In genomic region chr4:6452897-6453687, GRCh38 we compare ENCODE assay signal across 26 cellular contexts. TPM values are rescaled to one million over a fixed set of nuclear protein-coding genes. Genes with fewer than 3 reads are reported as not detected.
DNase-seq lines count a peak whose midpoint lies in the region; ATAC-seq, FAIRE-seq and TF ChIP-seq lines count a peak whose summit lies in the region.
"Had no signal": no experiment of that assay in that cellular context is flagged by ENCODE, and none has a peak within 500 bp of the region (broad histone marks: within the 10 kb centered on the region; RNA-seq: fewer than 3 reads in every experiment).

No MANE protein-coding gene starts in this region.

- H4K20me1 ChIP-seq in K562 (replicated peaks; ENCODE audit: control insufficient read depth, insufficient read depth, low read length) (peaks cover 14% of the 10 kb centered on the region; the same call in 1 of the 2 replicates), osteoblast (ENCODE audit: insufficient read depth, low read length) (no peaks in the 10 kb centered on the region)

- no peak overlapping the region for H3K4me3 Mint-ChIP-seq in type B pancreatic cell
- H3K4me3 Mint-ChIP-seq: CD14-positive monocyte; CD8-positive, alpha-beta memory T cell; HFFc6 had no signal

- H3K4me2 ChIP-seq in K562 (ENCODE audit: insufficient read depth, low read length): no peak overlapping the region
- no peak overlapping the region for H3K4me2 ChIP-seq in osteoblast (ENCODE audit: insufficient read depth, low read length)

- H3K79me2 ChIP-seq in K562 (ENCODE audit: control insufficient read depth, insufficient read depth, low read length) (no peaks in the 10 kb centered on the region), osteoblast (ENCODE audit: insufficient read depth, low read length) (no peaks in the 10 kb centered on the region)

- no peak for TF ChIP-seq POLR2A in K562 (conservative IDR thresholded peaks at IDR 0.05)

- H3K4me3 ChIP-seq in K562 (no peak overlapping the region), osteoblast (ENCODE audit: insufficient read depth, low read length) (no peak overlapping the region)
- H3K4me3 ChIP-seq: GM23248, HAP-1, MG63 had no signal

- H3K27ac ChIP-seq in K562 (ENCODE audit: extremely low read depth, low read depth, low read length) (no peak overlapping the region), osteoblast (ENCODE audit: low read depth, low read length) (no peak overlapping the region)
- H3K27ac ChIP-seq: GM23248, RWPE1 had no signal

- peaks cover 37% of the 10 kb centered on the region for H3K27me3 Mint-ChIP-seq in type B pancreatic cell

- intact Hi-C loops in K562 (cut with micrococcal nuclease): no loop called here

- H3K27me3 ChIP-seq in K562 (ENCODE audit: control insufficient read depth in 2 of 2, insufficient read depth in 2 of 2, low read length in 2 of 2) (peaks cover 21 to 65% of the 10 kb centered on the region in 2 experiments; a peak in 4 of 5 replicates), osteoblast (ENCODE audit: insufficient read depth, low read length) (peaks cover 6% of the 10 kb centered on the region)
- H3K27me3 ChIP-seq: BE2C, MG63 had no signal

- H3K36me3 ChIP-seq in K562 (ENCODE audit: control insufficient read depth, insufficient read depth, low read length) (no peaks in the 10 kb centered on the region), osteoblast (ENCODE audit: insufficient read depth, low read length) (no peaks in the 10 kb centered on the region)
- H3K36me3 ChIP-seq: BE2C, HAP-1, MG63 had no signal

- H3K4me1 ChIP-seq in K562 (replicated peaks in 1 of 2; ENCODE audit: control insufficient read depth in 2 of 2, insufficient read depth in 2 of 2, low read length in 2 of 2) (no peaks in the 10 kb centered on the region), osteoblast (ENCODE audit: insufficient read depth, low read length) (no peaks in the 10 kb centered on the region)
- H3K4me1 ChIP-seq: BE2C, HAP-1 had no signal

- no peak for TF ChIP-seq EP300 in K562 (IDR thresholded peaks at IDR 0.05; ENCODE audit: low read length)

- H3K9me1 ChIP-seq in K562 (ENCODE audit: control insufficient read depth, insufficient read depth, low read length): peaks cover 2% of the 10 kb centered on the region

- WGBS in K562 (ENCODE audit: insufficient coverage, low coverage, missing lambda C conversion rate): 1% methylated on average over 18 of the region's 20 CpGs

- POLR2A ChIA-PET in K562 (lab: Yijun Ruan, JAX): no interaction called here

- H3K36me3 Mint-ChIP-seq in type B pancreatic cell: peaks cover 3% of the 10 kb centered on the region
- H3K36me3 Mint-ChIP-seq: CD14-positive monocyte; CD8-positive, alpha-beta memory T cell had no signal

- FAIRE-seq in K562 (lab: Jason Lieb, UNC): no peak
- FAIRE-seq: G401.6 had no signal

- H3K27ac Mint-ChIP-seq in type B pancreatic cell: no peak overlapping the region
- H3K27ac Mint-ChIP-seq: CD14-positive monocyte; CD8-positive, alpha-beta memory T cell; HFFc6 had no signal

- CTCF ChIA-PET in K562 (lab: Yijun Ruan, JAX; ENCODE audit: low intra/inter-chr PET ratio): no interaction called here

- H3K9me3 ChIP-seq in K562 (replicated peaks; ENCODE audit: control insufficient read depth, insufficient read depth, low read depth, low read length) (no peaks in the 10 kb centered on the region), osteoblast (ENCODE audit: low read depth, low read length) (no peaks in the 10 kb centered on the region)
- H3K9me3 ChIP-seq: BE2C, HAP-1, MG63 had no signal

- H2AFZ ChIP-seq in K562 (ENCODE audit: low read depth, low read length) (no peak overlapping the region), osteoblast (ENCODE audit: low read length) (no peak overlapping the region)
- H2AFZ ChIP-seq: GM23248 had no signal

- no peak overlapping the region for H3K9ac ChIP-seq in K562 (ENCODE audit: insufficient read depth in 1 of 2, low read depth in 2 of 2, low read length in 2 of 2)
- H3K9ac ChIP-seq: GM23248 had no signal

- TF ChIP-seq CTCF in K562 (IDR thresholded peaks at IDR 0.05 in 2 of 3, conservative IDR thresholded peaks at IDR 0.05 in 1 of 3; ENCODE audit: insufficient read depth in 2 of 3, low read depth in 1 of 3, low read length in 3 of 3): no peak
- no peak for TF ChIP-seq CTCF in osteoblast (IDR thresholded peaks at IDR 0.05; ENCODE audit: extremely low read depth, low read depth, low read length)
- TF ChIP-seq CTCF in type B pancreatic cell (conservative IDR thresholded peaks at IDR 0.05): no peak

- no peaks in the 10 kb centered on the region for H3K4me1 Mint-ChIP-seq in type B pancreatic cell (ENCODE audit: unreplicated experiment)
- H3K4me1 Mint-ChIP-seq: CD14-positive monocyte; CD8-positive, alpha-beta memory T cell had no signal

- no TSS peak for BruUV-seq in K562 (replicated peaks; lab: Mats Ljungman, UMichigan)

- in situ Hi-C loops in K562 (cut with MboI): no loop called here

- ATAC-seq in K562: no peak

- H3K9me3 Mint-ChIP-seq in type B pancreatic cell: no peaks in the 10 kb centered on the region
- H3K9me3 Mint-ChIP-seq: HFFc6 had no signal

- DNase-seq in NCI-H1092 (lab: John Stamatoyannopoulos, UW): peak; percentile 50
- DNase-seq in NCI-H1092 treated with DMSO at 0.1 percent for 48 hours (lab: John Stamatoyannopoulos, UW): no peak
- peak; percentile 79 for DNase-seq in COR-L47 (lab: John Stamatoyannopoulos, UW)
- DNase-seq in K562 (ENCODE audit: extremely low read depth in 1 of 4, low spot score in 3 of 4): no peak
- DNase-seq in osteoblast (ENCODE audit: insufficient read length, low spot score, missing footprints): peak; percentile 45
- no peak for DNase-seq in epidermal melanocyte (ENCODE audit: insufficient read length, low spot score)
- no peak for DNase-seq in stimulated activated CD4-positive, alpha-beta T cell treated with anti-CD3 and anti-CD28 coated beads, Interleukin-2, amount 100 ng/mL, for 48 hours
- DNase-seq in type B pancreatic cell (ENCODE audit: extremely low spot score, unreplicated experiment): no peak
- DNase-seq: 8988T; ACHN; BE2C; CD8-positive, alpha-beta memory T cell; GM23248; HFFc6; KG1; MG63; NCI-H1436; NCI-H187; NCI-H2081 treated with DMSO at 0.1 percent for 48 hours; NCI-H524; NCI-H774; SHP77 had no signal

- TF ChIP-seq RAD21 in K562 (CRISPR knock-in tag; conservative IDR thresholded peaks at IDR 0.05 in 1 of 2, IDR thresholded peaks at IDR 0.05 in 1 of 2): no peak

TF ChIP-seq in K562, 482 proteins besides CTCF, POLR2A, EP300 and RAD21:
- no peak for TF ChIP-seq ADNP (tag; IDR thresholded peaks at IDR 0.05)
- TF ChIP-seq E2F8 (IDR thresholded peaks at IDR 0.05; ENCODE audit: low read depth, partially characterized antibody): no peak
- TF ChIP-seq RFX1 (IDR thresholded peaks at IDR 0.05): peak; percentile 21; the same call in 1 of the 2 replicates
- TF ChIP-seq ZC3H4 (CRISPR knock-in tag; IDR thresholded peaks at IDR 0.05; ENCODE audit: borderline replicate concordance): no peak
- no peak for TF ChIP-seq ZNF668 (CRISPR knock-in tag; IDR thresholded peaks at IDR 0.05)
- TF ChIP-seq XRCC4 (IDR thresholded peaks at IDR 0.05; ENCODE audit: extremely low read depth, insufficient read depth, insufficient read length): no peak

RNA-seq across cellular contexts. Expression of gene PPP2R2C, which starts 19.3 kb away (rescaled TPM):
- not detected in 2 replicates for total RNA-seq in K562 (2011; cell fraction: chromatin; rRNA removed; ENCODE audit: low replicate concordance)
- not detected in 2 replicates for total RNA-seq in K562 (2011; cell fraction: nucleolus; rRNA removed)
- total RNA-seq in K562 (2011; cell fraction: nucleoplasm; rRNA removed): not detected in 2 replicates
- total RNA-seq in K562 (2014; rRNA removed) (not detected in 2 replicates), K562 (2014; rRNA removed; fragmentation: Illumina TruSeq; extraction: Trizol) (not detected in 2 replicates), K562 (2015; rRNA removed; fragmentation: Illumina TruSeq; extraction: Trizol) (not detected in 2 replicates), K562 (2021) (0.04 TPM in 1 of 2 replicates, not detected in the other), osteoblast (under 0.01 TPM in 1 of 2 replicates, not detected in the other), type B pancreatic cell (ENCODE audit: low replicate concordance) (10.8 and 52.6 TPM in 2 replicates)
- polyA plus RNA-seq in K562 (2011; rRNA removed) (0.06 TPM in 1 of 2 replicates, not detected in the other), K562 (2014; fragmentation: Illumina TruSeq; extraction: Trizol) (not detected in 2 replicates), K562 (2014; fragmentation: Nextera tagmentation; extraction: Ambion mirVana) (not detected), K562 (2014; rRNA removed) (not detected in 2 replicates)
- 0.15 TPM in 1 of 2 replicates, not detected in the other for polyA plus RNA-seq in K562 (2011; cell fraction: cytosol; rRNA removed)
- not detected in 2 replicates for polyA plus RNA-seq in K562 (2011; cell fraction: nucleus; rRNA removed)
- polyA plus RNA-seq in K562 (2012): 0.03 and 0.12 TPM in 2 replicates
- polyA minus RNA-seq in K562 (2011; rRNA and poly(A)+ RNA removed): not detected in 2 replicates
- polyA minus RNA-seq in K562 (2011; cell fraction: cytosol; rRNA and poly(A)+ RNA removed): not detected in 2 replicates
- polyA minus RNA-seq in K562 (2011; cell fraction: nucleus; rRNA and poly(A)+ RNA removed): not detected in 2 replicates
- total RNA-seq: CD8-positive, alpha-beta memory T cell; GM23248 had no signal
- polyA plus RNA-seq: CD14-positive monocyte; CD8-positive, alpha-beta memory T cell; GM23248 had no signal

Comparison
In these comparisons a context has a peak if more than half of its experiments do, and no peak if none do; other contexts are left out.
1. DNase-seq: peak in NCI-H1092 (single experiment), COR-L47 (single experiment) and osteoblast (single experiment); none in NCI-H1092 treated with DMSO at 0.1 percent for 48 hours (single experiment), K562 (0 of 4), epidermal melanocyte (single experiment), stimulated activated CD4-positive, alpha-beta T cell treated with anti-CD3 and anti-CD28 coated beads, Interleukin-2, amount 100 ng/mL, for 48 hours (0 of 2) and type B pancreatic cell (single experiment).